ENCODE assay signal across 8 cellular contexts in genomic region chr9:1939926-1940368, GRCh38.
DNase-seq lines count a peak whose midpoint lies in the region; ATAC-seq and TF ChIP-seq lines count a peak whose summit lies in the region.

No MANE protein-coding gene starts in this region.

- intact Hi-C loops in testis (cut with DNase I; ENCODE audit: low total_unique reads) = no loop called here

- no peaks in the 10 kb centered on the region for H3K36me3 ChIP-seq in testis (ENCODE audit: low read depth, missing control alignments)

- H3K4me3 Mint-ChIP-seq in activated T-helper 17 cell treated with anti-CD3 and anti-CD28 coated beads, Interleukin-2, amount 50 U/mL, for 72 hours = no peak overlapping the region

- H3K4me1 ChIP-seq in testis = no peaks in the 10 kb centered on the region

- H3K36me3 Mint-ChIP-seq in activated T-helper 17 cell treated with anti-CD3 and anti-CD28 coated beads, Interleukin-2, amount 50 U/mL, for 72 hours (ENCODE audit: low read depth) = no peaks in the 10 kb centered on the region

- ATAC-seq in GM19324 (IDR thresholded peaks at IDR 0.05; ENCODE audit: low FRiP score, unreplicated experiment) (peak; percentile 80), HG03135 (IDR thresholded peaks at IDR 0.05; ENCODE audit: unreplicated experiment) (peak; percentile 75)
- peak; percentile 82 for ATAC-seq in activated T-helper 17 cell treated with anti-CD3 and anti-CD28 coated beads, Interleukin-2, amount 50 U/mL, for 72 hours (replicated peaks)

- no peak overlapping the region for H3K27ac Mint-ChIP-seq in activated T-helper 17 cell treated with anti-CD3 and anti-CD28 coated beads, Interleukin-2, amount 50 U/mL, for 72 hours

- no peak overlapping the region for H3K27ac ChIP-seq in testis

- no peaks in the 10 kb centered on the region for H3K9me3 ChIP-seq in testis

- DNase-seq in DMS53 treated with DMSO at 0.1 percent for 48 hours (lab: John Stamatoyannopoulos, UW; ENCODE audit: unreplicated experiment) (peak; percentile 12), NCI-H526 (lab: John Stamatoyannopoulos, UW) (peak; percentile 46 to 80), kidney glomerular epithelial cell (lab: John Stamatoyannopoulos, UW) (peak; percentile 25), testis (peak; percentile 30), KG1 (lab: John Stamatoyannopoulos, UW) (no peak)

- H3K27me3 ChIP-seq in testis = no peaks in the 10 kb centered on the region

- H3K9me3 Mint-ChIP-seq in activated T-helper 17 cell treated with anti-CD3 and anti-CD28 coated beads, Interleukin-2, amount 50 U/mL, for 72 hours = no peaks in the 10 kb centered on the region

- TF ChIP-seq CTCF in testis (IDR thresholded peaks at IDR 0.05) = peak in 2 of 3 experiments; percentile 32 to 55

- TF ChIP-seq POLR2A in testis (IDR thresholded peaks at IDR 0.05) = no peak

- WGBS in testis, 2 donors = 44 to 55% methylated on average over 7 of the region's 7 CpGs

- H3K27me3 Mint-ChIP-seq in activated T-helper 17 cell treated with anti-CD3 and anti-CD28 coated beads, Interleukin-2, amount 50 U/mL, for 72 hours = peaks cover 4% of the 10 kb centered on the region

- H3K4me3 ChIP-seq in testis = no peak overlapping the region

- peaks cover 5% of the 10 kb centered on the region for H3K4me1 Mint-ChIP-seq in activated T-helper 17 cell treated with anti-CD3 and anti-CD28 coated beads, Interleukin-2, amount 50 U/mL, for 72 hours
